1 cellular context compared by ENCODE assay signal in genomic region chr19:1253514-1254080, GRCh38.
TF ChIP-seq lines count a peak whose summit lies in the region.

No MANE protein-coding gene starts in this region.

TF ChIP-seq in liver, 16 proteins besides CTCF, POLR2A, EP300 and RAD21 (continued from another document):
- TF ChIP-seq REST (IDR thresholded peaks at IDR 0.05) (no peak), YY1 (IDR thresholded peaks at IDR 0.05) (no peak), RXRA (IDR thresholded peaks at IDR 0.05) (peak in 1 of 2 donors; percentile 69), TAF1 (conservative IDR thresholded peaks at IDR 0.05) (no peak)
